Comparison of ENCODE assay signal across 17 cellular contexts in genomic region chr2:239238839-239239606, GRCh38.
A peak's percentile ranks its signal among the peaks of the same experiment; 100 is the strongest.
DNase-seq lines count a peak whose midpoint lies in the region; ATAC-seq lines count a peak whose summit lies in the region.
"Had no signal": no experiment of that assay in that cellular context is flagged by ENCODE, and none has a peak within 500 bp of the region (broad histone marks: within the 10 kb centered on the region; RNA-seq: fewer than 3 reads in every experiment).

No MANE protein-coding gene starts in this region.

- H4K20me1 ChIP-seq in BLaER1: peaks cover 72% of the 10 kb centered on the region; the same call in 1 of the 2 replicates

- H3K4me3 ChIP-seq in BLaER1 (peak overlapping the region; percentile 60; the same call in 1 of the 2 replicates), rectal smooth muscle tissue (ENCODE audit: low read length) (peak overlapping the region; percentile 29)
- H3K4me3 ChIP-seq: SK-N-MC had no signal

- H3K9me3 ChIP-seq in BLaER1: peaks cover 8% of the 10 kb centered on the region; the same call in 1 of the 2 replicates

- DNase-seq in left ventricle myocardium superior (no peak), nucleus accumbens (lab: John Stamatoyannopoulos, UW) (no peak), mesenteric fat pad (ENCODE audit: low spot score) (no peak)
- DNase-seq in activated T-cell treated with anti-CD3 and anti-CD28 coated beads, Interleukin-2, amount 50 U/mL, for 4 hours: no peak
- DNase-seq: activated CD4-positive, alpha-beta T cell treated with anti-CD3 and anti-CD28 coated beads for 1 hour; activated naive CD4-positive, alpha-beta T cell; CD8-positive, alpha-beta T cell; DMS79; foreskin melanocyte; NCI-H1436 treated with DMSO at 0.1 percent for 48 hours; NCI-H774 had no signal

- H3K9ac ChIP-seq in BLaER1 (peak overlapping the region; percentile 30; the same call in 1 of the 2 replicates), rectal smooth muscle tissue (ENCODE audit: low read length) (no peak overlapping the region)

- peak overlapping the region; percentile 88 for H3K4me2 ChIP-seq in BLaER1

- no peak overlapping the region for H3K4me3 Mint-ChIP-seq in activated T-cell treated with anti-CD3 and anti-CD28 coated beads, Interleukin-2, amount 50 U/mL, for 4 hours
- H3K4me3 Mint-ChIP-seq: CD8-positive, alpha-beta T cell; stimulated activated memory B cell treated with anti-CD40 and anti-IgM and Interleukin-4, amounts not matched to agents 10 μg/mL and 1 μg/mL and 100 μg/mL, for 72 hours had no signal

- H3K27me3 ChIP-seq in BLaER1 (no peaks in the 10 kb centered on the region), rectal smooth muscle tissue (ENCODE audit: control insufficient read depth, insufficient read depth, low read length) (no peaks in the 10 kb centered on the region)

- H3K9me3 Mint-ChIP-seq in activated T-cell treated with anti-CD3 and anti-CD28 coated beads, Interleukin-2, amount 50 U/mL, for 4 hours: no peaks in the 10 kb centered on the region
- H3K9me3 Mint-ChIP-seq: CD8-positive, alpha-beta T cell; stimulated activated memory B cell treated with anti-CD40 and anti-IgM and Interleukin-4, amounts not matched to agents 10 μg/mL and 1 μg/mL and 100 μg/mL, for 72 hours had no signal

- peaks cover 55% of the 10 kb centered on the region for H3K4me1 Mint-ChIP-seq in activated T-cell treated with anti-CD3 and anti-CD28 coated beads, Interleukin-2, amount 50 U/mL, for 4 hours (ENCODE audit: low read depth)

- no peaks in the 10 kb centered on the region for H3K27me3 Mint-ChIP-seq in activated T-cell treated with anti-CD3 and anti-CD28 coated beads, Interleukin-2, amount 50 U/mL, for 4 hours (ENCODE audit: low read depth)
- H3K27me3 Mint-ChIP-seq: stimulated activated memory B cell treated with anti-CD40 and anti-IgM and Interleukin-4, amounts not matched to agents 10 μg/mL and 1 μg/mL and 100 μg/mL, for 72 hours had no signal

- H3K4me1 ChIP-seq in BLaER1 (peaks cover 92% of the 10 kb centered on the region), rectal smooth muscle tissue (ENCODE audit: control insufficient read depth, insufficient read depth, low read length) (peaks cover 32% of the 10 kb centered on the region)

- ATAC-seq in left ventricle myocardium superior: peak; percentile 14
- no peak for ATAC-seq in HG02973 (IDR thresholded peaks at IDR 0.05; ENCODE audit: unreplicated experiment)
- ATAC-seq in activated T-cell treated with anti-CD3 and anti-CD28 coated beads, Interleukin-2, amount 50 U/mL, for 4 hours: no peak
- ATAC-seq: CD8-positive, alpha-beta T cell; stimulated activated memory B cell treated with anti-CD40 and anti-IgM and Interleukin-4, amounts not matched to agents 10 μg/mL and 1 μg/mL and 100 μg/mL, for 72 hours had no signal

- H3K27ac ChIP-seq in BLaER1 (peak overlapping the region; percentile 82), angular gyrus (ENCODE audit: low read depth, low read length) (peak overlapping the region; percentile 97), rectal smooth muscle tissue (ENCODE audit: low read depth, low read length) (peak overlapping the region; percentile 79)
- H3K27ac ChIP-seq: SK-N-MC had no signal

- H3K36me3 Mint-ChIP-seq in activated T-cell treated with anti-CD3 and anti-CD28 coated beads, Interleukin-2, amount 50 U/mL, for 4 hours (ENCODE audit: insufficient read depth): no peaks in the 10 kb centered on the region
- H3K36me3 Mint-ChIP-seq: stimulated activated memory B cell treated with anti-CD40 and anti-IgM and Interleukin-4, amounts not matched to agents 10 μg/mL and 1 μg/mL and 100 μg/mL, for 72 hours had no signal

- intact Hi-C loops in left ventricle myocardium superior (cut with micrococcal nuclease): no loop called here

- peaks cover 6% of the 10 kb centered on the region; the same call in 1 of the 2 replicates for H3K36me3 ChIP-seq in BLaER1
- peaks cover 4% of the 10 kb centered on the region for H3K36me3 ChIP-seq in rectal smooth muscle tissue (ENCODE audit: control insufficient read depth, insufficient read depth, low read length)
